ENCODE assay signal across 1 cellular context in genomic region chr6:43076093-43076927, GRCh38.
A peak's percentile ranks its signal among the peaks of the same experiment; 100 is the strongest.
TF ChIP-seq lines count a peak whose summit lies in the region.

TSS of gene PTK7 (plus strand) at chr6:43076314. CDS start at chr6:43076489, 175 bp downstream.

TF ChIP-seq in HepG2, 621 proteins besides CTCF, POLR2A, EP300 and RAD21 (continued from another document and continues in another):
- TF ChIP-seq GMEB1 (CRISPR knock-in tag; IDR thresholded peaks at IDR 0.05; ENCODE audit: borderline replicate concordance) = peak; percentile 18; the same call in 1 of the 2 replicates
- no peak for TF ChIP-seq KAT2B (IDR thresholded peaks at IDR 0.05; ENCODE audit: borderline replicate concordance, low read depth, low read length)
- no peak for TF ChIP-seq CBX1 (IDR thresholded peaks at IDR 0.05; ENCODE audit: low read depth)
- no peak for TF ChIP-seq ZNF350 (CRISPR knock-in tag; IDR thresholded peaks at IDR 0.05; ENCODE audit: borderline replicate concordance, low read depth)
- peak; percentile 49 for TF ChIP-seq SRSF1 (optimal IDR thresholded peaks at IDR 0.05; ENCODE audit: low read depth, low read length)
- no peak for TF ChIP-seq SMARCE1 (IDR thresholded peaks at IDR 0.05; ENCODE audit: borderline replicate concordance)
- TF ChIP-seq UBTF (CRISPR knock-in tag; IDR thresholded peaks at IDR 0.05) = peak; percentile 56
- TF ChIP-seq SIN3A (IDR thresholded peaks at IDR 0.05; ENCODE audit: borderline replicate concordance, low read depth, low read length) = no peak
- peak; percentile 61; the same call in 1 of the 2 replicates for TF ChIP-seq KDM2A (CRISPR knock-in tag; IDR thresholded peaks at IDR 0.05; ENCODE audit: borderline replicate concordance, low read depth)
- TF ChIP-seq, protein P1, sequence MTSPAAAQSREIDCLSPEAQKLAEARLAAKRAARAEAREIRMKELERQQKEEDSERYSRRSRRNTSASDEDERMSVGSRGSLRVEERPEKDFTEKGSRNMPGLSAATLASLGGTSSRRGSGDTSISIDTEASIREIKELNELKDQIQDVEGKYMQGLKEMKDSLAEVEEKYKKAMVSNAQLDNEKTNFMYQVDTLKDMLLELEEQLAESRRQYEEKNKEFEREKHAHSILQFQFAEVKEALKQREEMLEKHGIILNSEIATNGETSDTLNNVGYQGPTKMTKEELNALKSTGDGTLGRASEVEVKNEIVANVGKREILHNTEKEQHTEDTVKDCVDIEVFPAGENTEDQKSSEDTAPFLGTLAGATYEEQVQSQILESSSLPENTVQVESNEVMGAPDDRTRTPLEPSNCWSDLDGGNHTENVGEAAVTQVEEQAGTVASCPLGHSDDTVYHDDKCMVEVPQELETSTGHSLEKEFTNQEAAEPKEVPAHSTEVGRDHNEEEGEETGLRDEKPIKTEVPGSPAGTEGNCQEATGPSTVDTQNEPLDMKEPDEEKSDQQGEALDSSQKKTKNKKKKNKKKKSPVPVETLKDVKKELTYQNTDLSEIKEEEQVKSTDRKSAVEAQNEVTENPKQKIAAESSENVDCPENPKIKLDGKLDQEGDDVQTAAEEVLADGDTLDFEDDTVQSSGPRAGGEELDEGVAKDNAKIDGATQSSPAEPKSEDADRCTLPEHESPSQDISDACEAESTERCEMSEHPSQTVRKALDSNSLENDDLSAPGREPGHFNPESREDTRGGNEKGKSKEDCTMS (CRISPR knock-in tag; conservative IDR thresholded peaks at IDR 0.05) = no peak
- TF ChIP-seq ZNF747 (CRISPR knock-in tag; IDR thresholded peaks at IDR 0.05; ENCODE audit: borderline replicate concordance) = 0 out of 2 replicates have a peak, but pooled peaks have one; percentile 13
- TF ChIP-seq, protein P2, sequence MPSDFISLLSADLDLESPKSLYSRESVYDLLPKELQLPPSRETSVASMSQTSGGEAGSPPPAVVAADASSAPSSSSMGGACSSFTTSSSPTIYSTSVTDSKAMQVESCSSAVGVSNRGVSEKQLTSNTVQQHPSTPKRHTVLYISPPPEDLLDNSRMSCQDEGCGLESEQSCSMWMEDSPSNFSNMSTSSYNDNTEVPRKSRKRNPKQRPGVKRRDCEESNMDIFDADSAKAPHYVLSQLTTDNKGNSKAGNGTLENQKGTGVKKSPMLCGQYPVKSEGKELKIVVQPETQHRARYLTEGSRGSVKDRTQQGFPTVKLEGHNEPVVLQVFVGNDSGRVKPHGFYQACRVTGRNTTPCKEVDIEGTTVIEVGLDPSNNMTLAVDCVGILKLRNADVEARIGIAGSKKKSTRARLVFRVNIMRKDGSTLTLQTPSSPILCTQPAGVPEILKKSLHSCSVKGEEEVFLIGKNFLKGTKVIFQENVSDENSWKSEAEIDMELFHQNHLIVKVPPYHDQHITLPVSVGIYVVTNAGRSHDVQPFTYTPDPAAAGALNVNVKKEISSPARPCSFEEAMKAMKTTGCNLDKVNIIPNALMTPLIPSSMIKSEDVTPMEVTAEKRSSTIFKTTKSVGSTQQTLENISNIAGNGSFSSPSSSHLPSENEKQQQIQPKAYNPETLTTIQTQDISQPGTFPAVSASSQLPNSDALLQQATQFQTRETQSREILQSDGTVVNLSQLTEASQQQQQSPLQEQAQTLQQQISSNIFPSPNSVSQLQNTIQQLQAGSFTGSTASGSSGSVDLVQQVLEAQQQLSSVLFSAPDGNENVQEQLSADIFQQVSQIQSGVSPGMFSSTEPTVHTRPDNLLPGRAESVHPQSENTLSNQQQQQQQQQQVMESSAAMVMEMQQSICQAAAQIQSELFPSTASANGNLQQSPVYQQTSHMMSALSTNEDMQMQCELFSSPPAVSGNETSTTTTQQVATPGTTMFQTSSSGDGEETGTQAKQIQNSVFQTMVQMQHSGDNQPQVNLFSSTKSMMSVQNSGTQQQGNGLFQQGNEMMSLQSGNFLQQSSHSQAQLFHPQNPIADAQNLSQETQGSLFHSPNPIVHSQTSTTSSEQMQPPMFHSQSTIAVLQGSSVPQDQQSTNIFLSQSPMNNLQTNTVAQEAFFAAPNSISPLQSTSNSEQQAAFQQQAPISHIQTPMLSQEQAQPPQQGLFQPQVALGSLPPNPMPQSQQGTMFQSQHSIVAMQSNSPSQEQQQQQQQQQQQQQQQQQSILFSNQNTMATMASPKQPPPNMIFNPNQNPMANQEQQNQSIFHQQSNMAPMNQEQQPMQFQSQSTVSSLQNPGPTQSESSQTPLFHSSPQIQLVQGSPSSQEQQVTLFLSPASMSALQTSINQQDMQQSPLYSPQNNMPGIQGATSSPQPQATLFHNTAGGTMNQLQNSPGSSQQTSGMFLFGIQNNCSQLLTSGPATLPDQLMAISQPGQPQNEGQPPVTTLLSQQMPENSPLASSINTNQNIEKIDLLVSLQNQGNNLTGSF (CRISPR knock-in tag; IDR thresholded peaks at IDR 0.05) = no peak; the same call in 1 of the 2 replicates
- peak; percentile 62 for TF ChIP-seq ASH2L (IDR thresholded peaks at IDR 0.05; ENCODE audit: insufficient read length, low read depth, low read length)
- TF ChIP-seq NFE2 (CRISPR knock-in tag; IDR thresholded peaks at IDR 0.05) = no peak
- TF ChIP-seq CREB3 (CRISPR knock-in tag; IDR thresholded peaks at IDR 0.05) = peak; percentile 79; the same call in 1 of the 2 replicates
- TF ChIP-seq, protein P3, sequence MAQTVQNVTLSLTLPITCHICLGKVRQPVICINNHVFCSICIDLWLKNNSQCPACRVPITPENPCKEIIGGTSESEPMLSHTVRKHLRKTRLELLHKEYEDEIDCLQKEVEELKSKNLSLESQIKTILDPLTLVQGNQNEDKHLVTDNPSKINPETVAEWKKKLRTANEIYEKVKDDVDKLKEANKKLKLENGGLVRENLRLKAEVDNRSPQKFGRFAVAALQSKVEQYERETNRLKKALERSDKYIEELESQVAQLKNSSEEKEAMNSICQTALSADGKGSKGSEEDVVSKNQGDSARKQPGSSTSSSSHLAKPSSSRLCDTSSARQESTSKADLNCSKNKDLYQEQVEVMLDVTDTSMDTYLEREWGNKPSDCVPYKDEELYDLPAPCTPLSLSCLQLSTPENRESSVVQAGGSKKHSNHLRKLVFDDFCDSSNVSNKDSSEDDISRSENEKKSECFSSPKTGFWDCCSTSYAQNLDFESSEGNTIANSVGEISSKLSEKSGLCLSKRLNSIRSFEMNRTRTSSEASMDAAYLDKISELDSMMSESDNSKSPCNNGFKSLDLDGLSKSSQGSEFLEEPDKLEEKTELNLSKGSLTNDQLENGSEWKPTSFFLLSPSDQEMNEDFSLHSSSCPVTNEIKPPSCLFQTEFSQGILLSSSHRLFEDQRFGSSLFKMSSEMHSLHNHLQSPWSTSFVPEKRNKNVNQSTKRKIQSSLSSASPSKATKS (CRISPR knock-in tag; IDR thresholded peaks at IDR 0.05) = no peak
- TF ChIP-seq ZNF607 (CRISPR knock-in tag; IDR thresholded peaks at IDR 0.05; ENCODE audit: borderline replicate concordance) = 0 out of 2 replicates have a peak, but pooled peaks have one; percentile 54
- TF ChIP-seq, protein P4, sequence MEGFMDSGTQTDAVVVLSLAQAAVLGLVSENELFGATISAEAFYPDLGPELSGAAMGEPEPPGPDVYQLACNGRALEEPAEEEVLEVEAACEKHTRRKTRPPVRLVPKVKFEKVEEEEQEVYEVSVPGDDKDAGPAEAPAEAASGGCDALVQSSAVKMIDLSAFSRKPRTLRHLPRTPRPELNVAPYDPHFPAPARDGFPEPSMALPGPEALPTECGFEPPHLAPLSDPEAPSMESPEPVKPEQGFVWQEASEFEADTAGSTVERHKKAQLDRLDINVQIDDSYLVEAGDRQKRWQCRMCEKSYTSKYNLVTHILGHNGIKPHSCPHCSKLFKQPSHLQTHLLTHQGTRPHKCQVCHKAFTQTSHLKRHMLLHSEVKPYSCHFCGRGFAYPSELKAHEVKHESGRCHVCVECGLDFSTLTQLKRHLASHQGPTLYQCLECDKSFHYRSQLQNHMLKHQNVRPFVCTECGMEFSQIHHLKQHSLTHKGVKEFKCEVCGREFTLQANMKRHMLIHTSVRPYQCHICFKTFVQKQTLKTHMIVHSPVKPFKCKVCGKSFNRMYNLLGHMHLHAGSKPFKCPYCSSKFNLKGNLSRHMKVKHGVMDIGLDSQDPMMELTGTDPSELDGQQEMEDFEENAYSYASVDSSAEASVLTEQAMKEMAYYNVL (CRISPR knock-in tag; IDR thresholded peaks at IDR 0.05; ENCODE audit: borderline replicate concordance) = no peak
- no peak for TF ChIP-seq ZNF678 (CRISPR knock-in tag; IDR thresholded peaks at IDR 0.05)
- TF ChIP-seq RORA (CRISPR knock-in tag; IDR thresholded peaks at IDR 0.05) = no peak
- no peak for TF ChIP-seq GABPA (IDR thresholded peaks at IDR 0.05; ENCODE audit: low read depth, low read length)
- TF ChIP-seq GABPA (CRISPR knock-in tag; IDR thresholded peaks at IDR 0.05; ENCODE audit: low read depth) = no peak
- TF ChIP-seq ZNF382 (CRISPR knock-in tag; IDR thresholded peaks at IDR 0.05; ENCODE audit: borderline replicate concordance) = no peak
- TF ChIP-seq ZNF816 (CRISPR knock-in tag; IDR thresholded peaks at IDR 0.05; ENCODE audit: borderline replicate concordance) = peak; percentile 59; the same call in 1 of the 2 replicates
- TF ChIP-seq ZFY (CRISPR knock-in tag; IDR thresholded peaks at IDR 0.05) = no peak
- TF ChIP-seq EHMT2 (IDR thresholded peaks at IDR 0.05; ENCODE audit: borderline replicate concordance, low read depth, low read length) = no peak
- no peak for TF ChIP-seq ZNF496 (CRISPR knock-in tag; IDR thresholded peaks at IDR 0.05; ENCODE audit: insufficient replicate concordance)
- peak; percentile 83 for TF ChIP-seq ZNF281 (CRISPR knock-in tag; IDR thresholded peaks at IDR 0.05; ENCODE audit: borderline replicate concordance)
- TF ChIP-seq ZBTB49 (CRISPR knock-in tag; IDR thresholded peaks at IDR 0.05; ENCODE audit: borderline replicate concordance) = no peak
- no peak for TF ChIP-seq ZNF773 (CRISPR knock-in tag; IDR thresholded peaks at IDR 0.05; ENCODE audit: borderline replicate concordance)
- peak; percentile 66; the same call in 1 of the 2 replicates for TF ChIP-seq ZSCAN21 (CRISPR knock-in tag; IDR thresholded peaks at IDR 0.05; ENCODE audit: borderline replicate concordance)
- TF ChIP-seq NAIF1 (CRISPR knock-in tag; IDR thresholded peaks at IDR 0.05; ENCODE audit: borderline replicate concordance) = no peak
- TF ChIP-seq ZFP36L1 (CRISPR knock-in tag; IDR thresholded peaks at IDR 0.05) = no peak
